ENCODE assay signal across 13 cellular contexts in the genomic region with DNA sequence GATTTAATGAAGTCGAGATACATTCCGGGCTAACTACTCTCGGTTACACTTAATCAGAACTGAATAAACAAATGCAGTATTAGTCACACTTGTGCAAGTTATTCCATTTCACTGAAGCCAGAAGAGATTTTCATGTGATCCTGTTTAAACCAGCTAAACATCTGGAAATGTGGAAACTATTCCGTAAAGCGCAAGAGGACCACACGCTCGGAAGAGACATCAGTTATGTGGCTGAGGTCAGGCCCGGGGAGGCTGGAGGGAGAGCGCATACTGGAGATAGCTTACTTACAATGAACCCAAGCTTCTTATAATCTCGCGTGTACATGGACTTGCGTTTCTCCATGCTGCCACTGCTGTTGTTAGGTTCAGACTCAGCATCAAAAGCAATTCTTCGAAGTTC.
DNase-seq lines count a peak whose midpoint lies in the region; ATAC-seq and TF ChIP-seq lines count a peak whose summit lies in the region.
"Had no signal": no experiment of that assay in that cellular context is flagged by ENCODE, and none has a peak within 500 bp of the region (broad histone marks: within the 10 kb centered on the region; RNA-seq: fewer than 3 reads in every experiment).

No MANE protein-coding gene starts in this region.

- 47 to 50% methylated on average over 13 of the region's 13 CpGs for WGBS in esophagus squamous epithelium, 2 donors

- intact Hi-C loops in esophagus squamous epithelium (cut with DNase I): no loop called here
- intact Hi-C loops in tibial artery (cut with DNase I; ENCODE audit: low total_unique reads): no loop called here

- peak overlapping the region in 3 of 4 donors; percentile 58 to 72 (median 65) for H3K27ac ChIP-seq in esophagus squamous epithelium
- peak overlapping the region; percentile 10 to 79 for H3K27ac ChIP-seq in tibial artery
- H3K27ac ChIP-seq: cardiac muscle cell had no signal

- no peak for ATAC-seq in GM18867 (IDR thresholded peaks at IDR 0.05; ENCODE audit: unreplicated experiment)

- no peaks in the 10 kb centered on the region for H3K27me3 ChIP-seq in esophagus squamous epithelium
- H3K27me3 ChIP-seq in tibial artery: no peaks in the 10 kb centered on the region
- H3K27me3 ChIP-seq: cardiac muscle cell had no signal

- H3K4me1 ChIP-seq in esophagus squamous epithelium (peaks cover 0 to 51% (median 19%) of the 10 kb centered on the region in 3 donors), tibial artery (peaks cover 0 to 38% (median 23%) of the 10 kb centered on the region in 4 donors)

- TF ChIP-seq POLR2A in esophagus squamous epithelium (IDR thresholded peaks at IDR 0.05): no peak

- DNase-seq in T1000 (lab: John Stamatoyannopoulos, UW): peak; percentile 15
- no peak for DNase-seq in esophagus squamous epithelium (lab: John Stamatoyannopoulos, UW)
- DNase-seq in mucosa of gallbladder (ENCODE audit: low spot score): peak; percentile 39
- DNase-seq in tibial artery: peak in 1 of 2 donors; percentile 66
- no peak for DNase-seq in MV-4-11 (lab: John Stamatoyannopoulos, UW)
- DNase-seq in NCI-H2029 treated with DMSO at 0.1 percent for 48 hours (lab: John Stamatoyannopoulos, UW): no peak
- no peak for DNase-seq in GF-D8 (lab: John Stamatoyannopoulos, UW)
- DNase-seq: activated CD4-positive, alpha-beta T cell treated with anti-CD3 and anti-CD28 coated beads, Interleukin-2, amount 50 U/mL, for 1 hour; SIG-M5; stimulated activated naive CD4-positive, alpha-beta T cell treated with Interleukin-2 at 50 U/mL for 16 hours had no signal

- H3K9me3 ChIP-seq in esophagus squamous epithelium: no peaks in the 10 kb centered on the region
- no peaks in the 10 kb centered on the region for H3K9me3 ChIP-seq in tibial artery

- H3K36me3 ChIP-seq in esophagus squamous epithelium: no peaks in the 10 kb centered on the region
- no peaks in the 10 kb centered on the region for H3K36me3 ChIP-seq in tibial artery
- H3K36me3 ChIP-seq: cardiac muscle cell had no signal

- TF ChIP-seq CTCF in esophagus squamous epithelium (IDR thresholded peaks at IDR 0.05): no peak
- no peak for TF ChIP-seq CTCF in tibial artery (IDR thresholded peaks at IDR 0.05)

- H3K4me3 ChIP-seq in esophagus squamous epithelium (no peak overlapping the region), tibial artery (no peak overlapping the region)
- H3K4me3 ChIP-seq: cardiac muscle cell, skin epidermis had no signal

Comparison
In these comparisons a context has a peak if more than half of its experiments do, and no peak if none do; other contexts are left out.
1. DNase-seq: peak in T1000 (single experiment) and mucosa of gallbladder (single experiment); none in esophagus squamous epithelium (single experiment), MV-4-11 (single experiment), NCI-H2029 treated with DMSO at 0.1 percent for 48 hours (single experiment) and GF-D8 (single experiment).